ENCODE assay signal across 8 cellular contexts in the genomic region with DNA sequence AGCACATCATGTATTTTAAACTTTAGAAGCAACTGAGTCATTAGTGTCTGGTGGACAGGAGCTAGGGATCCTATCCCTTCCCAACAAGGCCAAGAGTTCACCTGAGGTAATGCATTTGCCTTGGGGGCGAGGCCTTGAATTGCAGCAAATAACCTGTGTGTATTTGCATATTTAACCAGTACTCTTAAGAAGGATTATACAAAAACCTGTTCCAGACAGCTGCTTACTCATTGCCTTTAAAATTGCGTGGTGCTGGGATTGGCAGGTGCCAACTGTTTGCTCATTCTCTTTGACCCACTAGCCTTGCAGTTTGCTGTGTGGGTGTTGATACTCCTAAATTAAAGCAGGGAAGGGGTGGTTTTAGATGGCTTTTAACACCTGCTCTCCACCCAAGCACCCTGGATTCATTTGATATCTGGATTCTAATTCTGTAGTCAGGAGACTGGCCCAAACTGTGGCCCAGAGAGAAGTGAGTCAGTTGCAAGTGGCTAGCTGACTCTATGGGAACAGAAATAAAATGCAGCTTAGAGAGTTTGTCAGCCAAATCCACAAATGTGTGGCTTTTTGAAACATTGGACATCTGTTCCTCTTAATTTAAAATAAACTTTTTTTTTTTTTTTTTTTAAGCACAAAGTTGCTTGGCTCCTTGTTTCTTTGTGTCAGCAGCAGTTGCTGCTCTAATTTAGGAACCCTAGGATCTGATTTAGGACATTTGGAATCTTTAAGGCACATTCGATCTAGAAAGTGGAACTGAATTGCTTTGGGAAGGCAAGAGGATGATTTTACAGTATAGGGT. TPM values are rescaled to one million over a fixed set of nuclear protein-coding genes. Genes with fewer than 3 reads are reported as not detected.
DNase-seq lines count a peak whose midpoint lies in the region; TF ChIP-seq lines count a peak whose summit lies in the region.

No MANE protein-coding gene starts in this region.

- intact Hi-C loops in vagina (cut with DNase I), result no loop called here

- no peaks in the 10 kb centered on the region for H3K79me1 ChIP-seq in neuronal stem cell (ENCODE audit: low read depth, low read length)

- no peak overlapping the region for H2AK5ac ChIP-seq in neuronal stem cell (ENCODE audit: low read depth, low read length)

- peak overlapping the region; percentile 35 to 70 for H3K9ac ChIP-seq in mucosa of rectum (ENCODE audit: low read depth in 1 of 2, low read length in 2 of 2)
- no peak overlapping the region for H3K9ac ChIP-seq in neuronal stem cell (ENCODE audit: low read depth, low read length, poor library complexity)

- H3K4me1 ChIP-seq in mucosa of rectum (ENCODE audit: control insufficient read depth in 2 of 2, insufficient read depth in 2 of 2, low read length in 2 of 2) (peaks cover 54 to 55% of the 10 kb centered on the region in 2 donors), vagina (peaks cover 72% of the 10 kb centered on the region), neuronal stem cell (ENCODE audit: control insufficient read depth in 2 of 2, insufficient read depth in 1 of 2, low read depth in 1 of 2, low read length in 2 of 2) (peaks cover 3 to 13% of the 10 kb centered on the region in 2 donors)

- H3K36me3 ChIP-seq in mucosa of rectum (ENCODE audit: control insufficient read depth in 2 of 2, insufficient read depth in 2 of 2, low read length in 2 of 2) (peaks cover 4 to 6% of the 10 kb centered on the region in 2 donors), vagina (no peaks in the 10 kb centered on the region), neuronal stem cell (replicated peaks in 1 of 2; ENCODE audit: control insufficient read depth in 2 of 2, insufficient read depth in 2 of 2, low read length in 2 of 2) (peaks cover 0 to 15% of the 10 kb centered on the region in 2 donors)

- H3K4me2 ChIP-seq in neuronal stem cell (ENCODE audit: insufficient read depth, low read length, poor library complexity, severe bottlenecking), result no peak overlapping the region

- H3K27ac ChIP-seq in mucosa of rectum (ENCODE audit: low read depth in 2 of 2, low read length in 2 of 2), result peak overlapping the region; percentile 95 to 100
- peak overlapping the region; percentile 99 for H3K27ac ChIP-seq in vagina
- no peak overlapping the region for H3K27ac ChIP-seq in neuronal stem cell (replicated peaks; ENCODE audit: low read length)

- H3K9me3 ChIP-seq in mucosa of rectum (ENCODE audit: control insufficient read depth in 2 of 2, low read length in 2 of 2) (no peaks in the 10 kb centered on the region), vagina (no peaks in the 10 kb centered on the region), neuronal stem cell (replicated peaks in 1 of 2; ENCODE audit: control insufficient read depth in 2 of 2, insufficient read depth in 1 of 2, low read depth in 1 of 2, low read length in 2 of 2) (no peaks in the 10 kb centered on the region)

- no peak overlapping the region for H2AFZ ChIP-seq in neuronal stem cell (ENCODE audit: low read length)

- H3K4me3 ChIP-seq in GM08714 (ENCODE audit: low read length) (peak overlapping the region; percentile 20; the same call in 1 of the 2 replicates), mucosa of rectum (ENCODE audit: low read length in 2 of 2) (peak overlapping the region; percentile 28 to 56), vagina (peak overlapping the region in 1 of 2 donors; percentile 15), neuronal stem cell (ENCODE audit: low read length in 2 of 2) (no peak overlapping the region)

- no peak overlapping the region for H4K8ac ChIP-seq in neuronal stem cell (ENCODE audit: low read depth, low read length)

- no CpG with 5 or more reads among the region's 3 CpGs for WGBS in neuronal stem cell (ENCODE audit: extremely low coverage in 2 of 2, insufficient read length in 2 of 2, insufficient replicate concordance in 1 of 2), 2 donors

- H3K27me3 ChIP-seq in mucosa of rectum (ENCODE audit: control insufficient read depth in 2 of 2, insufficient read depth in 2 of 2, low read length in 2 of 2), result no peaks in the 10 kb centered on the region
- no peaks in the 10 kb centered on the region for H3K27me3 ChIP-seq in vagina
- no peaks in the 10 kb centered on the region for H3K27me3 ChIP-seq in neuronal stem cell (ENCODE audit: control insufficient read depth in 3 of 3, insufficient read depth in 3 of 3, low read depth in 1 of 3, low read length in 3 of 3)

- no peak overlapping the region for H2BK5ac ChIP-seq in neuronal stem cell (ENCODE audit: low read length)

- H3K23ac ChIP-seq in neuronal stem cell (ENCODE audit: low read depth, low read length, poor library complexity), result no peak overlapping the region

- H3K18ac ChIP-seq in neuronal stem cell (ENCODE audit: low read length), result no peak overlapping the region

- no peak overlapping the region for H2BK15ac ChIP-seq in neuronal stem cell (ENCODE audit: low read length)

- DNase-seq in NAMALWA (ENCODE audit: low spot score), result peak; percentile 82
- DNase-seq in SW480 (ENCODE audit: low spot score), result peak; percentile 94
- DNase-seq in dermis microvascular lymphatic vessel endothelial cell (ENCODE audit: low read depth in 2 of 2), result peak; percentile 31 to 71
- DNase-seq in vagina (ENCODE audit: extremely low spot score in 2 of 2), result no peak
- no peak for DNase-seq in pons (ENCODE audit: low spot score)
- DNase-seq in neuronal stem cell (ENCODE audit: low spot score), result no peak

- H3K4ac ChIP-seq in neuronal stem cell (ENCODE audit: low read length), result no peak overlapping the region

- no peak overlapping the region for H2BK12ac ChIP-seq in neuronal stem cell (ENCODE audit: low read length)

- no peak overlapping the region for H3K14ac ChIP-seq in neuronal stem cell (ENCODE audit: low read length)

- no peak overlapping the region for H4K91ac ChIP-seq in neuronal stem cell (ENCODE audit: low read depth, low read length, poor library complexity)

- no peak overlapping the region for H2BK120ac ChIP-seq in neuronal stem cell (ENCODE audit: low read depth, low read length)

- no peak for TF ChIP-seq CTCF in vagina (IDR thresholded peaks at IDR 0.05)

- no peak for TF ChIP-seq POLR2A in vagina (IDR thresholded peaks at IDR 0.05)

RNA-seq across cellular contexts. Expression of a gene that starts 47.0 kb away (rescaled TPM):
- total RNA-seq in dermis microvascular lymphatic vessel endothelial cell (8.3 and 9.6 TPM in 2 replicates), vagina (16.2 TPM)
- polyA plus RNA-seq in neuronal stem cell (2013, experiment 1 of 2), result 22.7 TPM
- 25.6 TPM for polyA plus RNA-seq in neuronal stem cell (2013, experiment 2 of 2)

RNA-seq across cellular contexts. Expression of a gene that starts 47.1 kb away (rescaled TPM):
- 16.6 and 16.8 TPM in 2 replicates for total RNA-seq in dermis microvascular lymphatic vessel endothelial cell
- total RNA-seq in vagina, result 96.7 TPM
- polyA plus RNA-seq in neuronal stem cell (2013, experiment 1 of 2), result 15.0 TPM
- 15.7 TPM for polyA plus RNA-seq in neuronal stem cell (2013, experiment 2 of 2)

Comparison
In these comparisons a context has a peak if more than half of its experiments do, and no peak if none do; other contexts are left out.
1. H3K4me3 ChIP-seq: peak in GM08714 (single experiment) and mucosa of rectum (2 of 2); none in neuronal stem cell (0 of 2).
2. DNase-seq: peak in NAMALWA (single experiment), SW480 (single experiment) and dermis microvascular lymphatic vessel endothelial cell (2 of 2); none in vagina (0 of 2), pons (single experiment) and neuronal stem cell (single experiment).